9 cellular contexts compared by ENCODE assay signal in genomic region chr5:53170748-53171349, GRCh38.
DNase-seq lines count a peak whose midpoint lies in the region; ATAC-seq, FAIRE-seq and TF ChIP-seq lines count a peak whose summit lies in the region.
"Had no signal": no experiment of that assay in that cellular context is flagged by ENCODE, and none has a peak within 500 bp of the region (broad histone marks: within the 10 kb centered on the region; RNA-seq: fewer than 3 reads in every experiment).

No MANE protein-coding gene starts in this region.

- POLR2A ChIA-PET in A549 (lab: Yijun Ruan, JAX) = interaction anchor here (0.6 kb wide), 1 partner anchor 182 kb away, joined by 3 read pairs; the partner anchor contains the start of gene ITGA2
- POLR2A ChIA-PET in GM10248 (lab: Yijun Ruan, JAX) = no interaction called here

- peak; percentile 18 to 54 for DNase-seq in A549 (ENCODE audit: low read depth in 1 of 2, low spot score in 1 of 2)
- DNase-seq in GM10248 (ENCODE audit: extremely low spot score) = peak; percentile 18
- no peak for DNase-seq in LNCaP clone FGC (ENCODE audit: low read depth)
- peak; percentile 8 for DNase-seq in astrocyte of the cerebellum (ENCODE audit: low read depth)
- peak; percentile 43 for DNase-seq in kidney tubule cell (ENCODE audit: low spot score)
- no peak for DNase-seq in NCI-H526 treated with DMSO at 0.1 percent for 48 hours (lab: John Stamatoyannopoulos, UW)
- no peak for DNase-seq in effector CD8-positive, alpha-beta T cell (lab: John Stamatoyannopoulos, UW)

- TF ChIP-seq EP300 in A549 (IDR thresholded peaks at IDR 0.05) = no peak

- TF ChIP-seq CTCF in A549 (IDR thresholded peaks at IDR 0.05) (peak; percentile 71), GM10248 (IDR thresholded peaks at IDR 0.05; ENCODE audit: control extremely low read depth, extremely low read depth, low read depth, missing control alignments) (peak; percentile 55), LNCaP clone FGC (IDR thresholded peaks at IDR 0.05; ENCODE audit: control insufficient read depth, extremely low read depth, insufficient read depth) (peak; percentile 75), astrocyte of the cerebellum (IDR thresholded peaks at IDR 0.05; ENCODE audit: low read depth, low read length, missing control alignments) (peak; percentile 65)

- no peak overlapping the region for H3K4me2 ChIP-seq in A549

- peak; percentile 91 to 92 for TF ChIP-seq RAD21 in A549 (conservative IDR thresholded peaks at IDR 0.05 in 1 of 2, IDR thresholded peaks at IDR 0.05 in 1 of 2)

- no peak for TF ChIP-seq POLR2A in A549 (IDR thresholded peaks at IDR 0.05; ENCODE audit: low read length)

- peak; percentile 63 for FAIRE-seq in A549 (lab: Jason Lieb, UNC)

- 96% methylated on average over 1 of the region's 1 CpG for WGBS in A549 (ENCODE audit: missing lambda C conversion rate)

- in situ Hi-C loops in astrocyte of the cerebellum (cut with HindIII; ENCODE audit: low sequenced_read_pairs) = no loop called here

- H3K4me3 ChIP-seq in A549 (no peak overlapping the region), LNCaP clone FGC (ENCODE audit: low read depth, low read length) (no peak overlapping the region), astrocyte of the cerebellum (ENCODE audit: low read depth, low read length) (no peak overlapping the region)
- H3K4me3 ChIP-seq: HAP-1 had no signal

- no peak overlapping the region for H3K27ac ChIP-seq in A549

- 0 out of 3 replicates have a peak, but pooled peaks cover 5% of the 10 kb centered on the region for H3K9me3 ChIP-seq in A549
- H3K9me3 ChIP-seq: HAP-1 had no signal

- CTCF ChIA-PET in A549 (lab: Yijun Ruan, JAX) (interaction anchor here (0.6 to 1.8 kb wide), 38 partner anchors 9 to 1319 kb away, joined by 3 to 9 read pairs (median 4); no protein-coding TSS in a partner anchor), GM10248 (lab: Yijun Ruan, JAX) (interaction anchor here (0.7 to 2.4 kb wide), 5 partner anchors 14 to 1059 kb away, joined by 3 to 18 read pairs (median 3); no protein-coding TSS in a partner anchor)

- ATAC-seq in A549 (peak in 1 of 2 experiments; percentile 79; a peak in 3 of 6 replicates), HG02798 (IDR thresholded peaks at IDR 0.05; ENCODE audit: poor library complexity, unreplicated experiment) (no peak)

- no peaks in the 10 kb centered on the region; the same call in 2 of the 3 replicates for H3K4me1 ChIP-seq in A549
- H3K4me1 ChIP-seq: HAP-1 had no signal

TF ChIP-seq in A549, 52 proteins besides CTCF, POLR2A, EP300 and RAD21:
- TF ChIP-seq SMC3 (IDR thresholded peaks at IDR 0.05) = peak; percentile 88
- TF ChIP-seq POLR2AphosphoS2 (conservative IDR thresholded peaks at IDR 0.05; ENCODE audit: low read length) = no peak
TF ChIP-seq in A549: peak in this region for 1.

Comparison
In these comparisons a context has a peak if more than half of its experiments do, and no peak if none do; other contexts are left out.
1. DNase-seq: peak in A549 (2 of 2), GM10248 (single experiment), astrocyte of the cerebellum (single experiment) and kidney tubule cell (single experiment); none in LNCaP clone FGC (single experiment), NCI-H526 treated with DMSO at 0.1 percent for 48 hours (single experiment) and effector CD8-positive, alpha-beta T cell (single experiment).
2. Peak in every context shown above with its lines, with median percentiles within 50 percentile points of each other: CTCF ChIP-seq.